In the genomic region with DNA sequence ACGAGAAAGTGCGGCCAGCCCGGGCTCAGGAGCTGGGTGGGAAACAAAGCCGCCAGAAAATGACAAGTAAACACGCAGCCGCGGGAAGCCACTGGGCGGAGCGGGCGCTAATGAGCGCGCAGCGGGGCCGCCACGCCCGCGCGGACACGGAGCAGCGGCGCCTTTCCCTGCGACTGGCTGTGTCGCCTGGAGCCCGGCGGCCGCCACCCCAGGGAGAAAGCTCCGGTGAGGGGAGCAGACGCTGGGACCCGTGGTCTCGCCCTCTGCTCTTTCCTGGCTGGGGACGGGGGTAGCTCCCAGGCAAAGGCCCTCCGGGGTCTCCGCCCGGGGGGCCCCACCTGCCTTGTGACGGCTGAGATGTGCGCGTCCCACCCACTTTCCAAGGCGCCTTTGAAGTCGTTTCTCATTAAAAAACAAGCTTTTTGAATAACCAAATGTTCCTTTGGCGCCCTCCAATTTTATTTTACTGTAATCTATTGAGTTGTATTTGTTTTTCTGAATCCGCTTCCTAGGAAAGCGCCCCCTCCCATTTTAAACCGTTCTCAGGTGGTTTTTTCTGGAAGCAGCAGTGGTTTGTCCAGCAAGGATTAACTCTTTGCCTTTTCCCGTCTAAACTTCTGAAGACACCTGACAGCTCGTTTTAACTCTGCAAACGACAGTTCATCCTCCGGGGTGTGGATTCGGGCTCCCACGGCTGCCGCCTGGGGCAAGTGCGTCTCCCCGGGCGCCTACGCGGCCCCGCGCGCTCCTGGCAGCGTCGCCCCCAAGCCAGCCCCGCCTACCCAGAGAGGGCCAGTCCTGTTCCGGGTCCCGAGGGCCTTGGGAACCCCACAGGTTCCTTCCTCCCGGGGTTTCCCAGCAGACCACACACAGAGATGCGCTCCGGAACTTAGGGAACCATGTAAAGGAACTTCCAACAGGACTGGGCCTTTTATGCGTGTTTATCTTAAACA, we compare ENCODE assay signal across 2 cellular contexts.
TF ChIP-seq lines count a peak whose summit lies in the region.

No MANE protein-coding gene starts in this region.

TF ChIP-seq in GM12891, 5 proteins besides CTCF, POLR2A, EP300 and RAD21 (continued from another document):
- no peak for TF ChIP-seq POU2F2 (IDR thresholded peaks at IDR 0.05; ENCODE audit: low read depth, low read length)
- no peak for TF ChIP-seq POLR2AphosphoS5 (IDR thresholded peaks at IDR 0.05; ENCODE audit: low read depth, low read length)

TF ChIP-seq in K562, 482 proteins besides CTCF, POLR2A, EP300 and RAD21 (continued from another document):
- 0 out of 2 replicates have a peak, but pooled peaks have one; percentile 38 for TF ChIP-seq GABPA (tag; conservative IDR thresholded peaks at IDR 0.05; ENCODE audit: low read depth)
- TF ChIP-seq GATA2 (CRISPR knock-in tag; IDR thresholded peaks at IDR 0.05) = no peak
- TF ChIP-seq E2F6 (IDR thresholded peaks at IDR 0.05; ENCODE audit: borderline replicate concordance in 1 of 2, extremely low read depth in 1 of 2, insufficient read depth in 1 of 2, insufficient read length in 1 of 2, low read depth in 1 of 2, low read length in 1 of 2, poor library complexity in 1 of 2, severe bottlenecking in 1 of 2) = peak in 1 of 2 experiments; percentile 44
- TF ChIP-seq BMI1 (IDR thresholded peaks at IDR 0.05; ENCODE audit: low read length) = peak; percentile 7; the same call in 1 of the 2 replicates
- no peak for TF ChIP-seq MCM3 (IDR thresholded peaks at IDR 0.05)
- TF ChIP-seq NRF1 (conservative IDR thresholded peaks at IDR 0.05 in 1 of 2, IDR thresholded peaks at IDR 0.05 in 1 of 2) = peak; percentile 26 to 34; a peak in 1 of 4 replicates
- no peak for TF ChIP-seq EWSR1 (IDR thresholded peaks at IDR 0.05; ENCODE audit: borderline replicate concordance, low read depth, partially characterized antibody)
- TF ChIP-seq ZNF518B (CRISPR knock-in tag; IDR thresholded peaks at IDR 0.05) = no peak
- no peak for TF ChIP-seq FOXA3 (CRISPR knock-in tag; conservative IDR thresholded peaks at IDR 0.05 in 1 of 2, IDR thresholded peaks at IDR 0.05 in 1 of 2)
- peak; percentile 54 for TF ChIP-seq CBX8 (IDR thresholded peaks at IDR 0.05; ENCODE audit: borderline replicate concordance, extremely low read depth, low read depth, low read length, poor library complexity, severe bottlenecking)
- no peak for TF ChIP-seq ZNF740 (CRISPR knock-in tag; IDR thresholded peaks at IDR 0.05)
- no peak for TF ChIP-seq ZNF740 (tag; IDR thresholded peaks at IDR 0.05)
